In genomic region chr14:96304956-96305355, GRCh38 we compare ENCODE assay signal across 1 cellular context.
TF ChIP-seq lines count a peak whose summit lies in the region.

No MANE protein-coding gene starts in this region.

TF ChIP-seq in GM23338, 12 proteins besides CTCF, POLR2A, EP300 and RAD21 (continued from another document):
- TF ChIP-seq ZNF462 (CRISPR knock-in tag; IDR thresholded peaks at IDR 0.05) (no peak), EZH2phosphoT487 (IDR thresholded peaks at IDR 0.05; ENCODE audit: unreplicated experiment) (no peak), ZNF331 (CRISPR knock-in tag; IDR thresholded peaks at IDR 0.05; ENCODE audit: low read depth) (no peak), ETS1 (IDR thresholded peaks at IDR 0.05) (no peak), NANOG (IDR thresholded peaks at IDR 0.05; ENCODE audit: borderline replicate concordance) (no peak), STAT1 (IDR thresholded peaks at IDR 0.05; ENCODE audit: unreplicated experiment) (no peak)
TF ChIP-seq in GM23338: peak in this region for 0.
